ENCODE assay signal across 19 cellular contexts in the genomic region with DNA sequence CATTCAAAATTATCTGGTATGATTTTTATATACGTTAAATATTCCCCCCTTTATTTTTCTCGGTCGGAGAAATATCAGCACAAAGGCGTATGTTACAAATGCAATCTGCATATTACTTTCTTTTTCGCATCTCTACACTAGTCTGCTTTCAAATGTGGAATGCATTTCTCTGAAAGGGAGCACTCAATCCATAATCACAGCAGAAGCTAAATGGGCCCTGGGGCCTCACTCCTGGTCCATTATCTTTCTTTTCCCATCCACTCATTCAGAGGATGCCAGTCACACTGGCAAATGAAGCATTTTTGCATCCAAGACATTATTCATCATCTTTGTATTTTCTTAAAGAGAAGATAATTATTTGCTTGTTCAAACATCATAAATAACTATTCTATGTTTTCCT.
DNase-seq lines count a peak whose midpoint lies in the region; ATAC-seq and TF ChIP-seq lines count a peak whose summit lies in the region.
"Had no signal": no experiment of that assay in that cellular context is flagged by ENCODE, and none has a peak within 500 bp of the region (broad histone marks: within the 10 kb centered on the region; RNA-seq: fewer than 3 reads in every experiment).

No MANE protein-coding gene starts in this region.

- H3K9me3 Mint-ChIP-seq in progenitor cell of endocrine pancreas (ENCODE audit: low read depth): no peaks in the 10 kb centered on the region

- DNase-seq in NCI-H526 treated with DMSO at 0.1 percent for 48 hours (lab: John Stamatoyannopoulos, UW) (peak; percentile 43), NCI-H526 (lab: John Stamatoyannopoulos, UW) (no peak), progenitor cell of endocrine pancreas (ENCODE audit: low spot score, unreplicated experiment) (no peak), NCI-H524 treated with DMSO at 0.1 percent for 48 hours (lab: John Stamatoyannopoulos, UW) (no peak), foreskin fibroblast (no peak), coronary artery (ENCODE audit: low spot score) (no peak)
- DNase-seq: C1 segment of cervical spinal cord; CD4-positive, CD25-positive, alpha-beta regulatory T cell; CD8-positive, alpha-beta memory T cell; COR-L47; DMS 273 treated with DMSO at 0.1 percent for 48 hours; DMS53; DND-41; EL; GM23248; HCEC 1CT had no signal

- TF ChIP-seq CTCF in progenitor cell of endocrine pancreas (IDR thresholded peaks at IDR 0.05; ENCODE audit: unreplicated experiment) (no peak), foreskin fibroblast (IDR thresholded peaks at IDR 0.05; ENCODE audit: low read depth, low read length) (no peak), coronary artery (IDR thresholded peaks at IDR 0.05) (no peak)

- H3K36me3 Mint-ChIP-seq in progenitor cell of endocrine pancreas (ENCODE audit: insufficient read depth): no peaks in the 10 kb centered on the region
- H3K36me3 Mint-ChIP-seq: CD4-positive, CD25-positive, alpha-beta regulatory T cell; CD8-positive, alpha-beta memory T cell had no signal

- H3K4me3 Mint-ChIP-seq in progenitor cell of endocrine pancreas (ENCODE audit: low read depth): no peak overlapping the region
- H3K4me3 Mint-ChIP-seq: B cell; CD4-positive, CD25-positive, alpha-beta regulatory T cell; CD8-positive, alpha-beta memory T cell had no signal

- H3K27ac Mint-ChIP-seq in progenitor cell of endocrine pancreas: peak overlapping the region; percentile 49
- H3K27ac Mint-ChIP-seq: B cell; CD4-positive, CD25-positive, alpha-beta regulatory T cell; CD8-positive, alpha-beta memory T cell had no signal

- ATAC-seq in SK-N-SH treated with all-trans-retinoic acid at 6 μM for 48 hours: peak; percentile 87
- ATAC-seq: GM12878 had no signal

- H3K4me3 ChIP-seq in foreskin fibroblast (ENCODE audit: low read depth in 1 of 2, low read length in 2 of 2) (no peak overlapping the region), coronary artery (no peak overlapping the region)
- H3K4me3 ChIP-seq: GM12878, GM23248 had no signal

- H3K27me3 Mint-ChIP-seq in progenitor cell of endocrine pancreas: no peaks in the 10 kb centered on the region
- H3K27me3 Mint-ChIP-seq: B cell; CD4-positive, CD25-positive, alpha-beta regulatory T cell; CD8-positive, alpha-beta memory T cell had no signal

- H3K4me1 Mint-ChIP-seq in progenitor cell of endocrine pancreas (ENCODE audit: low read depth): no peaks in the 10 kb centered on the region
- H3K4me1 Mint-ChIP-seq: B cell; CD4-positive, CD25-positive, alpha-beta regulatory T cell; CD8-positive, alpha-beta memory T cell had no signal

- no peak overlapping the region for H3K27ac ChIP-seq in coronary artery
- H3K27ac ChIP-seq: GM23248 had no signal

TF ChIP-seq in SK-N-SH treated with all-trans-retinoic acid at 6 μM for 48 hours, 23 proteins besides CTCF, POLR2A, EP300 and RAD21:
- TF ChIP-seq, protein P1, sequence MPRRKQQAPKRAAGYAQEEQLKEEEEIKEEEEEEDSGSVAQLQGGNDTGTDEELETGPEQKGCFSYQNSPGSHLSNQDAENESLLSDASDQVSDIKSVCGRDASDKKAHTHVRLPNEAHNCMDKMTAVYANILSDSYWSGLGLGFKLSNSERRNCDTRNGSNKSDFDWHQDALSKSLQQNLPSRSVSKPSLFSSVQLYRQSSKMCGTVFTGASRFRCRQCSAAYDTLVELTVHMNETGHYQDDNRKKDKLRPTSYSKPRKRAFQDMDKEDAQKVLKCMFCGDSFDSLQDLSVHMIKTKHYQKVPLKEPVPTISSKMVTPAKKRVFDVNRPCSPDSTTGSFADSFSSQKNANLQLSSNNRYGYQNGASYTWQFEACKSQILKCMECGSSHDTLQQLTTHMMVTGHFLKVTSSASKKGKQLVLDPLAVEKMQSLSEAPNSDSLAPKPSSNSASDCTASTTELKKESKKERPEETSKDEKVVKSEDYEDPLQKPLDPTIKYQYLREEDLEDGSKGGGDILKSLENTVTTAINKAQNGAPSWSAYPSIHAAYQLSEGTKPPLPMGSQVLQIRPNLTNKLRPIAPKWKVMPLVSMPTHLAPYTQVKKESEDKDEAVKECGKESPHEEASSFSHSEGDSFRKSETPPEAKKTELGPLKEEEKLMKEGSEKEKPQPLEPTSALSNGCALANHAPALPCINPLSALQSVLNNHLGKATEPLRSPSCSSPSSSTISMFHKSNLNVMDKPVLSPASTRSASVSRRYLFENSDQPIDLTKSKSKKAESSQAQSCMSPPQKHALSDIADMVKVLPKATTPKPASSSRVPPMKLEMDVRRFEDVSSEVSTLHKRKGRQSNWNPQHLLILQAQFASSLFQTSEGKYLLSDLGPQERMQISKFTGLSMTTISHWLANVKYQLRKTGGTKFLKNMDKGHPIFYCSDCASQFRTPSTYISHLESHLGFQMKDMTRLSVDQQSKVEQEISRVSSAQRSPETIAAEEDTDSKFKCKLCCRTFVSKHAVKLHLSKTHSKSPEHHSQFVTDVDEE (CRISPR knock-in tag; IDR thresholded peaks at IDR 0.05): no peak
- TF ChIP-seq, protein P2, sequence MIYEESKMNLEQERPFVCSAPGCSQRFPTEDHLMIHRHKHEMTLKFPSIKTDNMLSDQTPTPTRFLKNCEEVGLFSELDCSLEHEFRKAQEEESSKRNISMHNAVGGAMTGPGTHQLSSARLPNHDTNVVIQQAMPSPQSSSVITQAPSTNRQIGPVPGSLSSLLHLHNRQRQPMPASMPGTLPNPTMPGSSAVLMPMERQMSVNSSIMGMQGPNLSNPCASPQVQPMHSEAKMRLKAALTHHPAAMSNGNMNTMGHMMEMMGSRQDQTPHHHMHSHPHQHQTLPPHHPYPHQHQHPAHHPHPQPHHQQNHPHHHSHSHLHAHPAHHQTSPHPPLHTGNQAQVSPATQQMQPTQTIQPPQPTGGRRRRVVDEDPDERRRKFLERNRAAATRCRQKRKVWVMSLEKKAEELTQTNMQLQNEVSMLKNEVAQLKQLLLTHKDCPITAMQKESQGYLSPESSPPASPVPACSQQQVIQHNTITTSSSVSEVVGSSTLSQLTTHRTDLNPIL (CRISPR knock-in tag; IDR thresholded peaks at IDR 0.05; ENCODE audit: low read depth): no peak
- TF ChIP-seq GLIS3 (CRISPR knock-in tag; IDR thresholded peaks at IDR 0.05) (no peak), ZNF70 (CRISPR knock-in tag; IDR thresholded peaks at IDR 0.05) (no peak), ZNF565 (CRISPR knock-in tag; conservative IDR thresholded peaks at IDR 0.05; ENCODE audit: low read depth) (no peak)
- TF ChIP-seq, protein P3, sequence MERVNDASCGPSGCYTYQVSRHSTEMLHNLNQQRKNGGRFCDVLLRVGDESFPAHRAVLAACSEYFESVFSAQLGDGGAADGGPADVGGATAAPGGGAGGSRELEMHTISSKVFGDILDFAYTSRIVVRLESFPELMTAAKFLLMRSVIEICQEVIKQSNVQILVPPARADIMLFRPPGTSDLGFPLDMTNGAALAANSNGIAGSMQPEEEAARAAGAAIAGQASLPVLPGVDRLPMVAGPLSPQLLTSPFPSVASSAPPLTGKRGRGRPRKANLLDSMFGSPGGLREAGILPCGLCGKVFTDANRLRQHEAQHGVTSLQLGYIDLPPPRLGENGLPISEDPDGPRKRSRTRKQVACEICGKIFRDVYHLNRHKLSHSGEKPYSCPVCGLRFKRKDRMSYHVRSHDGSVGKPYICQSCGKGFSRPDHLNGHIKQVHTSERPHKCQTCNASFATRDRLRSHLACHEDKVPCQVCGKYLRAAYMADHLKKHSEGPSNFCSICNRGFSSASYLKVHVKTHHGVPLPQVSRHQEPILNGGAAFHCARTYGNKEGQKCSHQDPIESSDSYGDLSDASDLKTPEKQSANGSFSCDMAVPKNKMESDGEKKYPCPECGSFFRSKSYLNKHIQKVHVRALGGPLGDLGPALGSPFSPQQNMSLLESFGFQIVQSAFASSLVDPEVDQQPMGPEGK (CRISPR knock-in tag; IDR thresholded peaks at IDR 0.05; ENCODE audit: borderline replicate concordance): no peak
